Comparison of ENCODE assay signal across 8 cellular contexts in genomic region chr1:230972855-230973271, GRCh38. TPM values are rescaled to one million over a fixed set of nuclear protein-coding genes. Genes with fewer than 3 reads are reported as not detected.
DNase-seq lines count a peak whose midpoint lies in the region; ATAC-seq and TF ChIP-seq lines count a peak whose summit lies in the region.

No MANE protein-coding gene starts in this region.

- no peaks in the 10 kb centered on the region for H3K27me3 Mint-ChIP-seq in activated naive CD4-positive, alpha-beta T cell treated with anti-CD3 and anti-CD28 coated beads, Interleukin-2, amount 50 U/mL, for 24 hours

- H3K27ac Mint-ChIP-seq in activated naive CD4-positive, alpha-beta T cell treated with anti-CD3 and anti-CD28 coated beads, Interleukin-2, amount 50 U/mL, for 24 hours, result peak overlapping the region; percentile 74

- ATAC-seq in GM18517 (IDR thresholded peaks at IDR 0.05; ENCODE audit: unreplicated experiment) (peak; percentile 76), HG02885 (IDR thresholded peaks at IDR 0.05; ENCODE audit: poor library complexity, unreplicated experiment) (peak; percentile 85)

- POLR2A ChIA-PET in HEK293T (lab: Yijun Ruan, JAX), result interaction anchor here (0.9 kb wide), 2 partner anchors 10 to 106 kb away, joined by 3 read pairs; no protein-coding TSS in a partner anchor

- H3K4me1 Mint-ChIP-seq in activated naive CD4-positive, alpha-beta T cell treated with anti-CD3 and anti-CD28 coated beads, Interleukin-2, amount 50 U/mL, for 24 hours, result peaks cover 71% of the 10 kb centered on the region

- H3K4me3 Mint-ChIP-seq in activated naive CD4-positive, alpha-beta T cell treated with anti-CD3 and anti-CD28 coated beads, Interleukin-2, amount 50 U/mL, for 24 hours, result peak overlapping the region; percentile 79

- CTCF ChIA-PET in HEK293T (lab: Yijun Ruan, JAX), result interaction anchor here (0.7 kb wide), 1 partner anchor 53 kb away, joined by 3 read pairs; no protein-coding TSS in a partner anchor

- DNase-seq in RPMI7951 (ENCODE audit: low read depth) (peak; percentile 72), HEK293T (ENCODE audit: extremely low spot score) (no peak), NCI-H2107 treated with DMSO at 0.1 percent for 48 hours (lab: John Stamatoyannopoulos, UW; ENCODE audit: unreplicated experiment) (no peak), cerebellum (ENCODE audit: low spot score) (no peak)
- DNase-seq in stimulated activated CD4-positive, alpha-beta T cell treated with anti-CD3 and anti-CD28 coated beads, Interleukin-4, amount 100 ng/mL, for 4 hours, result peak; percentile 16 to 42

- no peaks in the 10 kb centered on the region for H3K9me3 Mint-ChIP-seq in activated naive CD4-positive, alpha-beta T cell treated with anti-CD3 and anti-CD28 coated beads, Interleukin-2, amount 50 U/mL, for 24 hours

- H3K36me3 Mint-ChIP-seq in activated naive CD4-positive, alpha-beta T cell treated with anti-CD3 and anti-CD28 coated beads, Interleukin-2, amount 50 U/mL, for 24 hours, result peaks cover 4% of the 10 kb centered on the region

TF ChIP-seq in HEK293T, 16 proteins besides CTCF, POLR2A, EP300 and RAD21:
- TF ChIP-seq CTBP1 (IDR thresholded peaks at IDR 0.05; ENCODE audit: borderline replicate concordance) (no peak), FOXM1 (IDR thresholded peaks at IDR 0.05; ENCODE audit: borderline replicate concordance) (no peak), L3MBTL2 (conservative IDR thresholded peaks at IDR 0.05) (no peak), ZNF384 (IDR thresholded peaks at IDR 0.05) (no peak), FOXK2 (IDR thresholded peaks at IDR 0.05) (no peak), ELF4 (IDR thresholded peaks at IDR 0.05) (no peak), PKNOX1 (IDR thresholded peaks at IDR 0.05) (no peak), FOXA1 (IDR thresholded peaks at IDR 0.05) (no peak), NFRKB (IDR thresholded peaks at IDR 0.05) (no peak), TARDBP (IDR thresholded peaks at IDR 0.05) (no peak), HDGF (IDR thresholded peaks at IDR 0.05; ENCODE audit: borderline replicate concordance) (no peak), LEF1 (IDR thresholded peaks at IDR 0.05; ENCODE audit: borderline replicate concordance) (no peak), ARNT (IDR thresholded peaks at IDR 0.05) (no peak), BHLHE40 (IDR thresholded peaks at IDR 0.05; ENCODE audit: borderline replicate concordance) (no peak)

RNA-seq across cellular contexts. Expression of gene TTC13, which starts 5.8 kb away (rescaled TPM):
- 9.7 and 10.5 TPM in 2 replicates for total RNA-seq in RPMI7951 (2014; rRNA removed; shearing (Covaris generic))
- 40.0 TPM for total RNA-seq in cerebellum

RNA-seq across cellular contexts. Expression of gene ARV1, which starts 6.0 kb away (rescaled TPM):
- 29.8 and 38.4 TPM in 2 replicates for total RNA-seq in RPMI7951 (2014; rRNA removed; shearing (Covaris generic))
- 14.3 TPM for total RNA-seq in cerebellum

Comparison
In these comparisons a context has a peak if more than half of its experiments do, and no peak if none do; other contexts are left out.
1. DNase-seq: peak in RPMI7951 (single experiment) and stimulated activated CD4-positive, alpha-beta T cell treated with anti-CD3 and anti-CD28 coated beads, Interleukin-4, amount 100 ng/mL, for 4 hours (2 of 2); none in HEK293T (single experiment), NCI-H2107 treated with DMSO at 0.1 percent for 48 hours (single experiment) and cerebellum (single experiment).